Comparison of ENCODE assay signal across 21 cellular contexts in the genomic region with DNA sequence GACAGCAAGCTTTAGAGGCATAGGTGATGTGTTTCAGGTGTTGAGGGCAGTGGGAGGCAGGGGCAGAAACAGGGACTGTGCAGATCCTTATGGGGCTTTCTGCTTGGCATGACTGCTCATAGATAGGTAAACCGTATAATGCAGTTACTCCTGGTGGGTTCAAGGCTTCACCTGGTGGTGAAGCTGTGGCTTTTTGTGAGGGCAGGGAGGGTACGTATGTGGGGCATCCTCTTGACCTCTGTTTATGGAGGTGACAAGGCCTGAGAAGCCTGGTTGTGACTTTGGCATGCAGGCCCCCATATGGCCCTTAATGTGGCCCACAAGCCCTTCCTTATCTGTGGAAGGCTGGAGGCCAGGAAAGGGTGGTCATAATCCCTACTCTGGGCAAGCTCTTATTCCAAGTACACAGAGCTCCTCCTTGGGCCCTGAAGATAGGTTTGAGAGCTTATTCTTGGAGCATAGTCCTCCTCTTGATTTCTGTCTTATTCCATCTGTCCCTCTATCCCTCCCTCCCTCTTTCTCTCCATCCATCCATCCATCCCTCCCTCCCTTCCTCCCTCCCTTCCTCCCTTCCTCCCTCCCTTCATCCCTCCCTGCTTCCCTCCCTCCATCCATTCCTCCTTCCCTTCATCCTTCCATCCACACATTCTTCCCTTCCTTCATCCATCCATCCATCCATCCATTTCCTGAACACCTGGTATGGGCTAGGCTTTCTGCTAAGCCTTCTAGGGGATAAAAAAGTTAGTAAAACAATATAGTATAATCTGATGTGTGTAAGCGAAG. TPM values are rescaled to one million over a fixed set of nuclear protein-coding genes. Genes with fewer than 3 reads are reported as not detected.
DNase-seq lines count a peak whose midpoint lies in the region; ATAC-seq and TF ChIP-seq lines count a peak whose summit lies in the region.
"Had no signal": no experiment of that assay in that cellular context is flagged by ENCODE, and none has a peak within 500 bp of the region (broad histone marks: within the 10 kb centered on the region; RNA-seq: fewer than 3 reads in every experiment).

No MANE protein-coding gene starts in this region.

- no peak for TF ChIP-seq POLR2A in right lobe of liver (IDR thresholded peaks at IDR 0.05)

- no peaks in the 10 kb centered on the region for H3K36me3 ChIP-seq in hepatocyte (replicated peaks; ENCODE audit: insufficient read depth, low read depth)
- H3K36me3 ChIP-seq in right lobe of liver: peaks cover 0 to 11% (median 0%) of the 10 kb centered on the region in 4 donors
- no peaks in the 10 kb centered on the region for H3K36me3 ChIP-seq in brain microvascular endothelial cell (replicated peaks)
- H3K36me3 ChIP-seq: BE2C, HAP-1 had no signal

- H3K9me3 Mint-ChIP-seq in stimulated activated effector memory CD8-positive, alpha-beta T cell treated with anti-CD3 and anti-CD28 coated beads, Interleukin-12 subunit alpha, Interleukin-12 subunit beta, amount 100 ng/mL, for 72 hours: no peaks in the 10 kb centered on the region
- H3K9me3 Mint-ChIP-seq: HFFc6 had no signal

- no peaks in the 10 kb centered on the region for H3K9me2 ChIP-seq in hepatocyte (replicated peaks; ENCODE audit: insufficient read depth)

- peak overlapping the region; percentile 73 for H3K27ac Mint-ChIP-seq in stimulated activated effector memory CD8-positive, alpha-beta T cell treated with anti-CD3 and anti-CD28 coated beads, Interleukin-12 subunit alpha, Interleukin-12 subunit beta, amount 100 ng/mL, for 72 hours
- H3K27ac Mint-ChIP-seq: CD4-positive, alpha-beta memory T cell; HFFc6 had no signal

- H3K4me3 Mint-ChIP-seq in stimulated activated effector memory CD8-positive, alpha-beta T cell treated with anti-CD3 and anti-CD28 coated beads, Interleukin-12 subunit alpha, Interleukin-12 subunit beta, amount 100 ng/mL, for 72 hours: no peak overlapping the region
- H3K4me3 Mint-ChIP-seq: CD4-positive, alpha-beta memory T cell; HFFc6 had no signal

- in situ Hi-C loops in GM13977 (cut with MboI; ENCODE audit: low pct_unique_long_range_greater_than_20kb, low sequenced_read_pairs, unreplicated experiment) (no loop called here), brain microvascular endothelial cell (cut with HindIII; ENCODE audit: low pct_ligation_motif_present, low sequenced_read_pairs) (no loop called here)

- H3K9me3 ChIP-seq in hepatocyte (ENCODE audit: low read depth): no peaks in the 10 kb centered on the region
- no peaks in the 10 kb centered on the region for H3K9me3 ChIP-seq in right lobe of liver
- H3K9me3 ChIP-seq: A549, BE2C, HAP-1 had no signal

- TF ChIP-seq CTCF in hepatocyte (IDR thresholded peaks at IDR 0.05; ENCODE audit: poor library complexity) (no peak), right lobe of liver (IDR thresholded peaks at IDR 0.05) (no peak), GM13977 (IDR thresholded peaks at IDR 0.05; ENCODE audit: extremely low read depth, insufficient read depth, missing control alignments) (no peak), brain microvascular endothelial cell (IDR thresholded peaks at IDR 0.05; ENCODE audit: low read depth, low read length, missing control alignments) (no peak)

- H3K4me1 Mint-ChIP-seq in stimulated activated effector memory CD8-positive, alpha-beta T cell treated with anti-CD3 and anti-CD28 coated beads, Interleukin-12 subunit alpha, Interleukin-12 subunit beta, amount 100 ng/mL, for 72 hours: peaks cover 56% of the 10 kb centered on the region
- H3K4me1 Mint-ChIP-seq: CD4-positive, alpha-beta memory T cell had no signal

- ATAC-seq in right lobe of liver: no peak
- no peak for ATAC-seq in stimulated activated effector memory CD8-positive, alpha-beta T cell treated with anti-CD3 and anti-CD28 coated beads, Interleukin-12 subunit alpha, Interleukin-12 subunit beta, amount 100 ng/mL, for 72 hours
- ATAC-seq in GM18907 (IDR thresholded peaks at IDR 0.05; ENCODE audit: unreplicated experiment): no peak

- H3K4me1 ChIP-seq in hepatocyte (ENCODE audit: insufficient read depth): no peaks in the 10 kb centered on the region
- H3K4me1 ChIP-seq in right lobe of liver: peaks cover 0 to 32% (median 13%) of the 10 kb centered on the region in 4 donors
- H3K4me1 ChIP-seq: A549, BE2C, HAP-1 had no signal

- intact Hi-C loops in right lobe of liver (cut with DNase I): loop anchor here (10.0 kb wide), 2 partner anchors 92 to 162 kb away; no protein-coding TSS in a partner anchor

- no peak overlapping the region for H2AFZ ChIP-seq in hepatocyte

- H3K27ac ChIP-seq in hepatocyte (peak overlapping the region; percentile 31), right lobe of liver (peak overlapping the region; percentile 37 to 88 (median 61)), brain microvascular endothelial cell (no peak overlapping the region)
- H3K27ac ChIP-seq: A549, C4-2B, HL-60 had no signal

- H3K27me3 ChIP-seq in hepatocyte: no peaks in the 10 kb centered on the region
- no peaks in the 10 kb centered on the region for H3K27me3 ChIP-seq in right lobe of liver
- no peaks in the 10 kb centered on the region for H3K27me3 ChIP-seq in brain microvascular endothelial cell (replicated peaks)

- H3K79me2 ChIP-seq in hepatocyte: no peaks in the 10 kb centered on the region

- H3K4me2 ChIP-seq in hepatocyte: no peak overlapping the region
- H3K4me2 ChIP-seq: A549 had no signal

- no peak for DNase-seq in hepatocyte (ENCODE audit: low spot score)
- DNase-seq in right lobe of liver: no peak
- no peak for DNase-seq in stimulated activated effector memory CD8-positive, alpha-beta T cell treated with anti-CD3 and anti-CD28 coated beads, Interleukin-12 subunit alpha, Interleukin-12 subunit beta, amount 100 ng/mL, for 72 hours (ENCODE audit: low spot score in 2 of 2)
- no peak for DNase-seq in GM13977 (ENCODE audit: low spot score)
- no peak for DNase-seq in activated CD4-positive, CD25-positive, alpha-beta regulatory T cell treated with anti-CD3 and anti-CD28 coated beads, Interleukin-2, amount 50 U/mL, for 72 hours
- no peak for DNase-seq in brain microvascular endothelial cell
- DNase-seq: BE2C; CD4-positive, alpha-beta memory T cell; COR-L47; DMS153; DMS79 treated with DMSO at 0.1 percent for 48 hours; EL; GOT3; HFFc6; IMR-90 had no signal

- H3K4me3 ChIP-seq in hepatocyte (no peak overlapping the region), right lobe of liver (no peak overlapping the region), brain microvascular endothelial cell (ENCODE audit: low read depth, low read length) (no peak overlapping the region)
- H3K4me3 ChIP-seq: A549, HAP-1 had no signal

- H4K20me1 ChIP-seq in hepatocyte (ENCODE audit: insufficient read depth, poor library complexity, severe bottlenecking): no peaks in the 10 kb centered on the region

- WGBS in hepatocyte (ENCODE audit: low lambda C conversion rate, missing lambda C conversion rate): 96% methylated on average over 3 of the region's 3 CpGs
- WGBS in right lobe of liver (ENCODE audit: insufficient coverage, low coverage, low lambda C conversion rate, missing lambda C conversion rate): 61% methylated on average over 2 of the region's 3 CpGs

- no peaks in the 10 kb centered on the region for H3K36me3 Mint-ChIP-seq in stimulated activated effector memory CD8-positive, alpha-beta T cell treated with anti-CD3 and anti-CD28 coated beads, Interleukin-12 subunit alpha, Interleukin-12 subunit beta, amount 100 ng/mL, for 72 hours
- H3K36me3 Mint-ChIP-seq: CD4-positive, alpha-beta memory T cell had no signal

RNA-seq across cellular contexts. Expression of a gene that starts 1.3 kb away (rescaled TPM):
- total RNA-seq in hepatocyte: not detected in 2 replicates
- polyA plus RNA-seq in hepatocyte: not detected in 2 replicates
- total RNA-seq in right lobe of liver: 10 to 100 TPM; 26.5 to 52.6 (median 36.5) TPM
- total RNA-seq: CD4-positive, alpha-beta memory T cell; HFFc6; IMR-90 had no signal
- polyA plus RNA-seq: A549; AG04450; CD4-positive, alpha-beta memory T cell; IMR-90 had no signal

RNA-seq across cellular contexts. Expression of a gene that starts 3.9 kb away (rescaled TPM):
- total RNA-seq in hepatocyte (0.27 and 1.5 TPM in 2 replicates), right lobe of liver (100 to 1,000 TPM in 1 of 6 experiments, 10 to 100 TPM in 4, 1 to 10 TPM in 1; 8.9 to 130 (median 30.7) TPM)
- polyA plus RNA-seq in hepatocyte: 0.56 and 1.7 TPM in 2 replicates
- total RNA-seq: CD4-positive, alpha-beta memory T cell; HFFc6; IMR-90 had no signal
- polyA plus RNA-seq: A549; AG04450; CD4-positive, alpha-beta memory T cell; IMR-90 had no signal

RNA-seq across cellular contexts. Expression of a gene that starts 18.8 kb away (rescaled TPM):
- total RNA-seq in hepatocyte (32.0 and 40.1 TPM in 2 replicates), right lobe of liver (10 to 100 TPM; 11.0 to 19.2 (median 16.2) TPM)
- polyA plus RNA-seq in hepatocyte: 39.0 and 42.2 TPM in 2 replicates
- total RNA-seq: CD4-positive, alpha-beta memory T cell; HFFc6; IMR-90 had no signal
- polyA plus RNA-seq: AG04450; CD4-positive, alpha-beta memory T cell; IMR-90 had no signal

RNA-seq across cellular contexts. Expression of a gene that starts 35.2 kb away (rescaled TPM):
- total RNA-seq in hepatocyte: not detected in 2 replicates
- not detected in 2 replicates for polyA plus RNA-seq in hepatocyte
- 10 to 100 TPM in 1 of 6 experiments, 1 to 10 TPM in 5; 1.1 to 12.7 (median 2.1) TPM for total RNA-seq in right lobe of liver
- total RNA-seq: CD4-positive, alpha-beta memory T cell; HFFc6; IMR-90 had no signal
- polyA plus RNA-seq: A549; AG04450; CD4-positive, alpha-beta memory T cell; IMR-90 had no signal

RNA-seq across cellular contexts. Expression of a gene that starts 39.1 kb away (rescaled TPM):
- total RNA-seq in hepatocyte: not detected in 2 replicates
- polyA plus RNA-seq in hepatocyte: not detected in 2 replicates
- not detected for total RNA-seq in right lobe of liver
- total RNA-seq: CD4-positive, alpha-beta memory T cell; HFFc6; IMR-90 had no signal
- polyA plus RNA-seq: A549; AG04450; CD4-positive, alpha-beta memory T cell; IMR-90 had no signal

Comparison
In these comparisons a context has a peak if more than half of its experiments do, and no peak if none do; other contexts are left out.
1. RNA of a gene that starts 1.3 kb away (total RNA-seq): 26.5 to 52.6 TPM in right lobe of liver; not detected in hepatocyte; every median in the first group is over 10 times any median in the second.